8 cellular contexts compared by ENCODE assay signal in the genomic region with DNA sequence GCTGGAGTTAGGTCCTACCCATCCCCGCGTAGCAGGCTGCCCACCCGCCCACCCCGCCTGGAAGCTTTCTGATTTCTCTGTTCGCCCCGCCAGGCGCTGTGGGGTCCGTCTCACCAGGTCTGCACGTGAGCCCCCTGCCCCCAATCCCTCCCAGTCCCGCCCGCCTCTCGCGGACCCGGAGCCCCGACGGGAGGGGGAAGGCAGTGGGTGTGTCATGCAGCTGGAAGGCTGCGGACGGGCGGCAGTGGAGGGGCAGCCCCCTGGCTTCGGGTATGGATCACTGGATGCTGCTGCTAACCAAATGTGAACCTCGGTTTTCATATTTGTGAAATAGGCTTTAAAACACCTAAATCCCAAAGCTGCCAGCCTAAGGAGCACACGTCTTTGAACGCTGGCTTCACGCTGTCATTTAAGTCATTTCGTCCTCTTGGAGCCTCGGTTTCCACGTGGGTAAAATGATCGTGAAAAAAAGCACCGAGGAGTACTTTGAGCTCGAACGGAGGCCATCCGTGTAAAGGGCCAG. TPM values are rescaled to one million over a fixed set of nuclear protein-coding genes. Genes with fewer than 3 reads are reported as not detected.
DNase-seq lines count a peak whose midpoint lies in the region; ATAC-seq and TF ChIP-seq lines count a peak whose summit lies in the region.

No MANE protein-coding gene starts in this region.

- H3K9ac ChIP-seq in mucosa of stomach (ENCODE audit: low read length) = peak overlapping the region; percentile 76

- H3K9me3 Mint-ChIP-seq in brain = no peaks in the 10 kb centered on the region

- H3K36me3 ChIP-seq in mucosa of stomach (ENCODE audit: control insufficient read depth, insufficient read depth, low read length) = no peaks in the 10 kb centered on the region

- CTCF ChIA-PET in AG04449 (lab: Yijun Ruan, JAX) = interaction anchor here (0.7 to 1.2 kb wide), 3 partner anchors 20 to 290 kb away, joined by 3 to 5 read pairs (median 4); no protein-coding TSS in a partner anchor

- peak overlapping the region in 1 of 5 experiments; percentile 16 for H3K27ac Mint-ChIP-seq in brain

- no peak for TF ChIP-seq RAD21 in Ishikawa (IDR thresholded peaks at IDR 0.05; ENCODE audit: low read depth)

- H3K36me3 Mint-ChIP-seq in brain = no peaks in the 10 kb centered on the region

- peaks cover 10% of the 10 kb centered on the region for H3K4me1 Mint-ChIP-seq in brain

- no peak for TF ChIP-seq EP300 in Ishikawa (IDR thresholded peaks at IDR 0.05; ENCODE audit: borderline replicate concordance)

- peak overlapping the region; percentile 82 to 88 (median 87) for H3K4me3 Mint-ChIP-seq in brain

- DNase-seq in AG04449 (ENCODE audit: low read depth, low spot score) (no peak), inferior parietal cortex (ENCODE audit: extremely low spot score) (no peak), NCI-H1694 treated with DMSO at 0.1 percent for 48 hours (lab: John Stamatoyannopoulos, UW) (no peak), NCI-H82 treated with DMSO at 0.1 percent for 48 hours (lab: John Stamatoyannopoulos, UW; ENCODE audit: unreplicated experiment) (no peak)

- TF ChIP-seq CTCF in AG04449 (IDR thresholded peaks at IDR 0.05; ENCODE audit: insufficient read depth, low read length, missing control alignments) (no peak), brain (conservative IDR thresholded peaks at IDR 0.05) (no peak)

- no peaks in the 10 kb centered on the region for H3K9me3 ChIP-seq in mucosa of stomach (ENCODE audit: control insufficient read depth, low read length)

- peaks cover 67% of the 10 kb centered on the region for H3K27me3 Mint-ChIP-seq in brain

- ATAC-seq in HG02840 (IDR thresholded peaks at IDR 0.05; ENCODE audit: low FRiP score, unreplicated experiment) = no peak

- H3K27me3 ChIP-seq in mucosa of stomach (ENCODE audit: control insufficient read depth, insufficient read depth, low read length) = peaks cover 8% of the 10 kb centered on the region

- H3K4me3 ChIP-seq in AG04449 (ENCODE audit: low read depth, low read length) (peak overlapping the region; percentile 41), mucosa of stomach (ENCODE audit: low read length) (no peak overlapping the region)

- POLR2A ChIA-PET in AG04449 (lab: Yijun Ruan, JAX) = no interaction called here

- H3K4me1 ChIP-seq in mucosa of stomach (ENCODE audit: control insufficient read depth, insufficient read depth, low read length) = peaks cover 33% of the 10 kb centered on the region

TF ChIP-seq in Ishikawa, 13 proteins besides CTCF, POLR2A, EP300 and RAD21:
- TF ChIP-seq, protein P1, sequence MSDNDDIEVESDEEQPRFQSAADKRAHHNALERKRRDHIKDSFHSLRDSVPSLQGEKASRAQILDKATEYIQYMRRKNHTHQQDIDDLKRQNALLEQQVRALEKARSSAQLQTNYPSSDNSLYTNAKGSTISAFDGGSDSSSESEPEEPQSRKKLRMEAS (IDR thresholded peaks at IDR 0.05) = 0 out of 2 replicates have a peak, but pooled peaks have one; percentile 26
- no peak for TF ChIP-seq TCF12 (IDR thresholded peaks at IDR 0.05; ENCODE audit: low read depth)

RNA-seq across cellular contexts. Expression of a gene that starts 0.6 kb away (rescaled TPM):
- polyA plus RNA-seq in brain (ENCODE audit: insufficient read depth, low read depth, low replicate concordance) = 3.6 TPM

RNA-seq across cellular contexts. Expression of a gene that starts 20.8 kb away (rescaled TPM):
- 39.9 TPM for polyA plus RNA-seq in brain (ENCODE audit: insufficient read depth, low read depth, low replicate concordance)

RNA-seq across cellular contexts. Expression of a gene that starts 33.2 kb away (rescaled TPM):
- polyA plus RNA-seq in brain (ENCODE audit: insufficient read depth, low read depth, low replicate concordance) = 22.9 TPM

RNA-seq across cellular contexts. Expression of a gene that starts 41.4 kb away (rescaled TPM):
- 84.5 TPM for polyA plus RNA-seq in brain (ENCODE audit: insufficient read depth, low read depth, low replicate concordance)
